8 cellular contexts compared by ENCODE assay signal in the genomic region with DNA sequence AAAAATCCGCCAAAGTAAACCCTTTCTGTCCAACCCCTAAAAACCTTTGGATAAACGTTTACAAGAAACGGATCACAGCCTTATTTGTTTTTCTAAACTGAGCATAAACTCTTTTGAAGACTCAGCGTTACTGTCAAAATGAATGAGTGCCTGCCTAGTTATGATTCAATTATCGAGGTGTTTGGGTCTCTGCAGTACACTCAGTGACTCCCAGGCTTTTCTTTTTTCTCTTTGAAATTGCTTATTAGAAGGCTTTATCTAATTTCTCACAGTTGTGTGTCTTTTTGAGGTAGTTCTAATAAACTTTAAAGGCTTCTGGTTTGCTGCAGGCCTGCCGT. TPM values are rescaled to one million over a fixed set of nuclear protein-coding genes. Genes with fewer than 3 reads are reported as not detected.
DNase-seq lines count a peak whose midpoint lies in the region; ATAC-seq and TF ChIP-seq lines count a peak whose summit lies in the region.

No MANE protein-coding gene starts in this region.

- peaks cover 7% of the 10 kb centered on the region; the same call in 1 of the 2 replicates for H3K36me3 ChIP-seq in HUES64 (ENCODE audit: insufficient read depth, low read length)
- H3K36me3 ChIP-seq in naive thymus-derived CD4-positive, alpha-beta T cell (ENCODE audit: control insufficient read depth in 2 of 3, insufficient read depth in 3 of 3, low read length in 3 of 3), result no peaks in the 10 kb centered on the region

- TF ChIP-seq CTCF in AG04449 (IDR thresholded peaks at IDR 0.05; ENCODE audit: insufficient read depth, low read length, missing control alignments) (no peak), choroid plexus epithelial cell (conservative IDR thresholded peaks at IDR 0.05; ENCODE audit: low read depth, low read length) (no peak)

- H3K9ac ChIP-seq in HUES64 (ENCODE audit: low read depth, low read length), result peak overlapping the region; percentile 77

- CTCF ChIA-PET in AG04449 (lab: Yijun Ruan, JAX), result interaction anchor here (1.9 kb wide), 1 partner anchor 34 kb away, joined by 7 read pairs; no protein-coding TSS in a partner anchor
- CTCF ChIA-PET in naive thymus-derived CD4-positive, alpha-beta T cell (lab: Charles Lee), result interaction anchor here (0.7 to 1.3 kb wide), 3 partner anchors 34 to 65 kb away, joined by 4 to 8 read pairs (median 4); no protein-coding TSS in a partner anchor

- POLR2A ChIA-PET in AG04449 (lab: Yijun Ruan, JAX), result no interaction called here
- POLR2A ChIA-PET in naive thymus-derived CD4-positive, alpha-beta T cell (lab: Charles Lee), result interaction anchor here (0.5 to 4.1 kb wide), 11 partner anchors 16 to 1897 kb away, joined by 3 to 28 read pairs (median 4); a partner anchor contains a TSS

- H3K9me3 Mint-ChIP-seq in naive thymus-derived CD4-positive, alpha-beta T cell, result peaks cover 0 to 3% (median 0%) of the 10 kb centered on the region in 11 donors

- intact Hi-C loops in naive thymus-derived CD4-positive, alpha-beta T cell (cut with micrococcal nuclease), result loop anchor here (1.0 to 10.0 kb wide), 9 partner anchors 37 to 1912 kb away; a partner anchor contains a TSS

- 46% methylated on average over 6 of the region's 6 CpGs for whole genome bisulfite sequencing in HUES64

- no peaks in the 10 kb centered on the region for H3K27me3 ChIP-seq in HUES64 (ENCODE audit: insufficient read depth, low read length)
- no peaks in the 10 kb centered on the region for H3K27me3 ChIP-seq in naive thymus-derived CD4-positive, alpha-beta T cell (ENCODE audit: control insufficient read depth in 2 of 2, insufficient read depth in 2 of 2, low read length in 2 of 2)

- H3K4me3 ChIP-seq in AG04449 (ENCODE audit: low read depth, low read length) (peak overlapping the region; percentile 76), HUES64 (ENCODE audit: low read length) (peak overlapping the region; percentile 67), choroid plexus epithelial cell (ENCODE audit: low read depth, low read length) (peak overlapping the region; percentile 80)
- H3K4me3 ChIP-seq in naive thymus-derived CD4-positive, alpha-beta T cell (ENCODE audit: low read length), result peak overlapping the region; percentile 82

- H3K27me3 Mint-ChIP-seq in naive thymus-derived CD4-positive, alpha-beta T cell, result no peaks in the 10 kb centered on the region

- H3K27ac ChIP-seq in HUES64 (ENCODE audit: low read depth, low read length), result peak overlapping the region; percentile 85
- peak overlapping the region; percentile 99 for H3K27ac ChIP-seq in naive thymus-derived CD4-positive, alpha-beta T cell (ENCODE audit: low read depth, low read length)

- no peaks in the 10 kb centered on the region for H3K9me3 ChIP-seq in HUES64 (ENCODE audit: insufficient read depth, low read depth, low read length)
- H3K9me3 ChIP-seq in naive thymus-derived CD4-positive, alpha-beta T cell (ENCODE audit: control insufficient read depth in 2 of 3, low read length in 3 of 3), result no peaks in the 10 kb centered on the region

- H3K4me1 ChIP-seq in HUES64 (ENCODE audit: insufficient read depth, low read length), result peaks cover 4% of the 10 kb centered on the region
- peaks cover 27 to 51% of the 10 kb centered on the region in 2 donors for H3K4me1 ChIP-seq in naive thymus-derived CD4-positive, alpha-beta T cell (ENCODE audit: control insufficient read depth in 2 of 2, insufficient read depth in 2 of 2, low read length in 2 of 2)

- peaks cover 24 to 72% (median 66%) of the 10 kb centered on the region in 7 donors for H3K4me1 Mint-ChIP-seq in naive thymus-derived CD4-positive, alpha-beta T cell

- DNase-seq in AG04449 (ENCODE audit: low read depth, low spot score) (no peak), choroid plexus epithelial cell (ENCODE audit: low read depth) (no peak), NCI-H1694 (lab: John Stamatoyannopoulos, UW) (no peak), kidney tubule cell (ENCODE audit: low spot score) (no peak), NCI-H1105 (lab: John Stamatoyannopoulos, UW) (no peak)
- DNase-seq in naive thymus-derived CD4-positive, alpha-beta T cell, result no peak

- H3K4me3 Mint-ChIP-seq in naive thymus-derived CD4-positive, alpha-beta T cell, result peak overlapping the region; percentile 85 to 99 (median 97)

- peaks cover 0 to 27% (median 0%) of the 10 kb centered on the region in 5 donors for H3K36me3 Mint-ChIP-seq in naive thymus-derived CD4-positive, alpha-beta T cell

- peak; percentile 4 for ATAC-seq in GM19324 (IDR thresholded peaks at IDR 0.05; ENCODE audit: low FRiP score, unreplicated experiment)
- no peak for ATAC-seq in naive thymus-derived CD4-positive, alpha-beta T cell

- H3K27ac Mint-ChIP-seq in naive thymus-derived CD4-positive, alpha-beta T cell, result peak overlapping the region; percentile 95 to 100 (median 100)

RNA-seq across cellular contexts. Expression of a gene that starts 0.7 kb away (rescaled TPM):
- 11.1 TPM for polyA plus RNA-seq in HUES64 (2013, experiment 1 of 2)
- 15.4 TPM for polyA plus RNA-seq in HUES64 (2013, experiment 2 of 2)
- 10 to 100 TPM; 42.9 to 70.8 (median 62.1) TPM for total RNA-seq in naive thymus-derived CD4-positive, alpha-beta T cell
- polyA plus RNA-seq in naive thymus-derived CD4-positive, alpha-beta T cell, result 10 to 100 TPM; 21.2 to 21.5 TPM

RNA-seq across cellular contexts. Expression of a gene that starts 36.9 kb away (rescaled TPM):
- polyA plus RNA-seq in HUES64 (2013, experiment 1 of 2), result 10.6 TPM
- 11.2 TPM for polyA plus RNA-seq in HUES64 (2013, experiment 2 of 2)
- 1 to 10 TPM; 1.3 to 7.1 (median 4.4) TPM for total RNA-seq in naive thymus-derived CD4-positive, alpha-beta T cell
- polyA plus RNA-seq in naive thymus-derived CD4-positive, alpha-beta T cell, result under 1 TPM; 0.40 to 0.65 TPM
